11 cellular contexts compared by ENCODE assay signal in the genomic region with DNA sequence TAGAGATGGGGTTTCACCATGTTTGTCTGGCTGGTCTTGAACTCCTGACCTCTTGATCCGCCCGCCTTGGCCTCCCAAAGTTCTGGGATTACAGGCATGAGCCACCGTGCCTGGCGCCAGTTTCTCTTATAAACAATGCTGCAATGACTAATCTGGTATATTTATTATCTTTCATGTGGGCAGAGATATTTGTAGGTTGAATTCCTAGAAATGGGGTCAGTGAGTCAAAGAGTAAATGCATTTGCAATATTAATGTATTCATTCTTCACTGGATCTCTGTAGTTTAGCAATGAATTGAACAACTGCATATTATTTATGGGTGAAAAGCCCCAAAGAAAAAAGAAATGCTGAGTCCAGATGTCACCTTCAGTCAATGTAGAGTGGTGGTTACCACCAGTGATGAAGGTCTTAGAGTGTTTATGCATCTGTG. TPM values are rescaled to one million over a fixed set of nuclear protein-coding genes. Genes with fewer than 3 reads are reported as not detected.
A peak's percentile ranks its signal among the peaks of the same experiment; 100 is the strongest.
DNase-seq lines count a peak whose midpoint lies in the region; ATAC-seq and TF ChIP-seq lines count a peak whose summit lies in the region.
"Had no signal": no experiment of that assay in that cellular context is flagged by ENCODE, and none has a peak within 500 bp of the region (broad histone marks: within the 10 kb centered on the region; RNA-seq: fewer than 3 reads in every experiment).

No MANE protein-coding gene starts in this region.

- BruUV-seq in mammary epithelial cell (replicated peaks; lab: Mats Ljungman, UMichigan), result no TSS peak

- dilution Hi-C loops in mammary epithelial cell (cut with HindIII; ENCODE audit: low sequenced_read_pairs), result no loop called here

- H3K79me2 ChIP-seq in mammary epithelial cell (ENCODE audit: insufficient read depth, low read length) (no peaks in the 10 kb centered on the region), Karpas-422 (ENCODE audit: low read length) (no peaks in the 10 kb centered on the region)

- H3K27me3 ChIP-seq in mammary epithelial cell (ENCODE audit: insufficient read depth, low read length) (no peaks in the 10 kb centered on the region), Karpas-422 (ENCODE audit: low read length) (no peaks in the 10 kb centered on the region)
- H3K27me3 ChIP-seq: ascending aorta, suprapubic skin had no signal

- intact Hi-C loops in mammary epithelial cell (cut with micrococcal nuclease) (no loop called here), head of caudate nucleus (cut with DNase I) (no loop called here)

- H3K4me3 ChIP-seq in mammary epithelial cell (replicated peaks in 1 of 3; ENCODE audit: insufficient read depth in 1 of 3, low read depth in 2 of 3, low read length in 3 of 3) (no peak overlapping the region), Karpas-422 (ENCODE audit: low read length) (no peak overlapping the region)
- H3K4me3 ChIP-seq: ascending aorta, suprapubic skin had no signal

- H3K9me2 ChIP-seq in Karpas-422 (replicated peaks; ENCODE audit: insufficient read depth, low read length), result no peaks in the 10 kb centered on the region

- DNase-seq in T1000 (lab: John Stamatoyannopoulos, UW) (peak; percentile 38), mammary epithelial cell (peak; percentile 69), Karpas-422 (no peak), head of caudate nucleus (no peak), DMS53 treated with DMSO at 0.1 percent for 48 hours (lab: John Stamatoyannopoulos, UW; ENCODE audit: unreplicated experiment) (no peak)
- DNase-seq in stimulated activated CD8-positive, alpha-beta memory T cell treated with anti-CD3 and anti-CD28 coated beads, Interleukin-2, amount 100 ng/mL, for 48 hours (ENCODE audit: low read depth in 2 of 2), result peak; percentile 18 to 35
- DNase-seq in effector CD8-positive, alpha-beta T cell (lab: John Stamatoyannopoulos, UW), result no peak
- DNase-seq: NCI-H187 had no signal

- H3K9me3 ChIP-seq in mammary epithelial cell (replicated peaks; ENCODE audit: insufficient read depth, low read length) (no peaks in the 10 kb centered on the region), Karpas-422 (ENCODE audit: low read length) (no peaks in the 10 kb centered on the region)
- H3K9me3 ChIP-seq: ascending aorta, suprapubic skin had no signal

- TF ChIP-seq CTCF in mammary epithelial cell (conservative IDR thresholded peaks at IDR 0.05 in 1 of 2, IDR thresholded peaks at IDR 0.05 in 1 of 2; ENCODE audit: extremely low read depth in 1 of 2, insufficient read depth in 1 of 2, low read depth in 1 of 2, low read length in 2 of 2), result no peak

- H4K20me1 ChIP-seq in mammary epithelial cell (ENCODE audit: insufficient read depth, low read length) (no peaks in the 10 kb centered on the region), Karpas-422 (ENCODE audit: insufficient read depth, low read depth, low read length) (no peaks in the 10 kb centered on the region)

- peak; percentile 27 for ATAC-seq in HG02798 (IDR thresholded peaks at IDR 0.05; ENCODE audit: poor library complexity, unreplicated experiment)

- in situ Hi-C loops in mammary epithelial cell (cut with MboI; ENCODE audit: low sequenced_read_pairs in 2 of 2), result no loop called here

- H3K36me3 ChIP-seq in mammary epithelial cell (ENCODE audit: insufficient read depth, low read length) (no peaks in the 10 kb centered on the region), Karpas-422 (ENCODE audit: insufficient read depth, low read length) (no peaks in the 10 kb centered on the region)
- H3K36me3 ChIP-seq: ascending aorta, suprapubic skin had no signal

- H3K9ac ChIP-seq in mammary epithelial cell (ENCODE audit: insufficient read depth, low read length) (no peak overlapping the region), Karpas-422 (ENCODE audit: low read length) (no peak overlapping the region)

- CTCF ChIA-PET in mammary epithelial cell (lab: Charles Lee; ENCODE audit: low non-redundant PET), result no interaction called here

- no peak overlapping the region for H3K27ac ChIP-seq in mammary epithelial cell (ENCODE audit: insufficient read depth, low read depth, low read length)
- H3K27ac ChIP-seq in Karpas-422 (ENCODE audit: low read length), result no peak overlapping the region
- H3K27ac ChIP-seq: ascending aorta, suprapubic skin had no signal

- H3K4me2 ChIP-seq in mammary epithelial cell (ENCODE audit: insufficient read depth, low read depth, low read length), result no peak overlapping the region
- no peak overlapping the region for H3K4me2 ChIP-seq in Karpas-422 (ENCODE audit: low read depth, low read length, poor library complexity, severe bottlenecking)

- no peak overlapping the region for H2AFZ ChIP-seq in mammary epithelial cell (ENCODE audit: low read depth, low read length)
- H2AFZ ChIP-seq in Karpas-422 (ENCODE audit: low read length), result no peak overlapping the region

- peaks cover 11% of the 10 kb centered on the region for H3K4me1 ChIP-seq in mammary epithelial cell (ENCODE audit: insufficient read depth, low read length)
- no peaks in the 10 kb centered on the region for H3K4me1 ChIP-seq in Karpas-422 (ENCODE audit: low read length)
- H3K4me1 ChIP-seq: ascending aorta, suprapubic skin had no signal

- 31% methylated on average over 2 of the region's 4 CpGs for WGBS in mammary epithelial cell (ENCODE audit: low coverage, missing lambda C conversion rate)

RNA-seq across cellular contexts. Expression of a gene that starts 22.8 kb away (rescaled TPM):
- not detected for total RNA-seq in mammary epithelial cell
- polyA plus RNA-seq in mammary epithelial cell, result 0.01 TPM
- not detected for polyA minus RNA-seq in mammary epithelial cell
- 3.6 and 12.1 TPM in 2 replicates for total RNA-seq in Karpas-422 (2014; rRNA removed; shearing (Covaris generic); ENCODE audit: low replicate concordance)

RNA-seq across cellular contexts. Expression of a gene that starts 52.5 kb away (rescaled TPM):
- under 1 TPM; under 0.01 to 0.47 TPM for total RNA-seq in mammary epithelial cell
- 0.50 TPM for polyA plus RNA-seq in mammary epithelial cell
- polyA minus RNA-seq in mammary epithelial cell, result not detected
- not detected in 2 replicates for total RNA-seq in Karpas-422 (2014; rRNA removed; shearing (Covaris generic); ENCODE audit: low replicate concordance)

Comparison
In these comparisons a context has a peak if more than half of its experiments do, and no peak if none do; other contexts are left out.
1. DNase-seq: peak in T1000 (single experiment), mammary epithelial cell (single experiment) and stimulated activated CD8-positive, alpha-beta memory T cell treated with anti-CD3 and anti-CD28 coated beads, Interleukin-2, amount 100 ng/mL, for 48 hours (2 of 2); none in effector CD8-positive, alpha-beta T cell (single experiment), Karpas-422 (single experiment), head of caudate nucleus (0 of 42) and DMS53 treated with DMSO at 0.1 percent for 48 hours (single experiment).